ENCODE assay signal across 12 cellular contexts in genomic region chr17:28484296-28484695, GRCh38. TPM values are rescaled to one million over a fixed set of nuclear protein-coding genes. Genes with fewer than 3 reads are reported as not detected.
A peak's percentile ranks its signal among the peaks of the same experiment; 100 is the strongest.
DNase-seq lines count a peak whose midpoint lies in the region; ATAC-seq lines count a peak whose summit lies in the region.
"Had no signal": no experiment of that assay in that cellular context is flagged by ENCODE, and none has a peak within 500 bp of the region (broad histone marks: within the 10 kb centered on the region; RNA-seq: fewer than 3 reads in every experiment).

No MANE protein-coding gene starts in this region.

- no peaks in the 10 kb centered on the region for H3K9me3 Mint-ChIP-seq in activated CD4-positive, alpha-beta memory T cell treated with anti-CD3 and anti-CD28 coated beads for 36 hours
- H3K9me3 Mint-ChIP-seq in activated CD4-positive, alpha-beta memory T cell treated with anti-CD3 and anti-CD28 coated beads, Interleukin-2, amount 10 ng/mL, durations not matched to agents 7 days and 5 days = no peaks in the 10 kb centered on the region
- no peaks in the 10 kb centered on the region for H3K9me3 Mint-ChIP-seq in stimulated activated memory B cell treated with anti-CD40 and anti-IgM and Interleukin-4, amounts not matched to agents 10 μg/mL and 1 μg/mL and 100 μg/mL, for 72 hours

- H3K4me1 Mint-ChIP-seq in activated CD4-positive, alpha-beta memory T cell treated with anti-CD3 and anti-CD28 coated beads for 36 hours (ENCODE audit: low read depth) = peaks cover 8% of the 10 kb centered on the region
- peaks cover 14% of the 10 kb centered on the region for H3K4me1 Mint-ChIP-seq in activated CD4-positive, alpha-beta memory T cell treated with anti-CD3 and anti-CD28 coated beads, Interleukin-2, amount 10 ng/mL, durations not matched to agents 7 days and 5 days
- H3K4me1 Mint-ChIP-seq in stimulated activated memory B cell treated with anti-CD40 and anti-IgM and Interleukin-4, amounts not matched to agents 10 μg/mL and 1 μg/mL and 100 μg/mL, for 72 hours = peaks cover 10% of the 10 kb centered on the region

- peak; percentile 90 for ATAC-seq in GM21723 (IDR thresholded peaks at IDR 0.05; ENCODE audit: unreplicated experiment)
- ATAC-seq in HG03442 (IDR thresholded peaks at IDR 0.05; ENCODE audit: unreplicated experiment) = peak; percentile 74
- peak; percentile 71 for ATAC-seq in stimulated activated memory B cell treated with anti-CD40 and anti-IgM and Interleukin-4, amounts not matched to agents 10 μg/mL and 1 μg/mL and 100 μg/mL, for 72 hours
- ATAC-seq in GM19324 (IDR thresholded peaks at IDR 0.05; ENCODE audit: low FRiP score, unreplicated experiment) = no peak
- ATAC-seq: heart right ventricle had no signal

- CTCF ChIA-PET in activated CD4-positive, alpha-beta memory T cell treated with anti-CD3 and anti-CD28 coated beads for 36 hours (lab: Charles Lee) = interaction anchor here (1.3 to 2.2 kb wide), 3 partner anchors 10 to 56 kb away, joined by 3 to 10 read pairs (median 5); no protein-coding TSS in a partner anchor
- CTCF ChIA-PET in activated CD4-positive, alpha-beta memory T cell treated with anti-CD3 and anti-CD28 coated beads, Interleukin-2, amount 10 ng/mL, durations not matched to agents 7 days and 5 days (lab: Charles Lee) = interaction anchor here (0.6 to 3.1 kb wide), 3 partner anchors 10 to 82 kb away, joined by 3 to 11 read pairs (median 4); no protein-coding TSS in a partner anchor

- POLR2A ChIA-PET in activated CD4-positive, alpha-beta memory T cell treated with anti-CD3 and anti-CD28 coated beads for 36 hours (lab: Charles Lee) = no interaction called here
- POLR2A ChIA-PET in activated CD4-positive, alpha-beta memory T cell treated with anti-CD3 and anti-CD28 coated beads, Interleukin-2, amount 10 ng/mL, durations not matched to agents 7 days and 5 days (lab: Charles Lee) = no interaction called here

- peak; percentile 20 for DNase-seq in activated CD4-positive, alpha-beta memory T cell treated with anti-CD3 and anti-CD28 coated beads for 36 hours
- DNase-seq in activated CD4-positive, alpha-beta memory T cell treated with anti-CD3 and anti-CD28 coated beads, Interleukin-2, amount 10 ng/mL, durations not matched to agents 7 days and 5 days = no peak
- no peak for DNase-seq in NAMALWA (ENCODE audit: low spot score)
- DNase-seq in stimulated activated CD8-positive, alpha-beta memory T cell treated with anti-CD3 and anti-CD28 coated beads, Interleukin-4, amount 100 ng/mL, for 48 hours = no peak
- DNase-seq: heart right ventricle had no signal

- no peak overlapping the region for H3K4me3 Mint-ChIP-seq in activated CD4-positive, alpha-beta memory T cell treated with anti-CD3 and anti-CD28 coated beads for 36 hours
- no peak overlapping the region for H3K4me3 Mint-ChIP-seq in activated CD4-positive, alpha-beta memory T cell treated with anti-CD3 and anti-CD28 coated beads, Interleukin-2, amount 10 ng/mL, durations not matched to agents 7 days and 5 days
- H3K4me3 Mint-ChIP-seq in stimulated activated memory B cell treated with anti-CD40 and anti-IgM and Interleukin-4, amounts not matched to agents 10 μg/mL and 1 μg/mL and 100 μg/mL, for 72 hours = no peak overlapping the region

- intact Hi-C loops in activated CD4-positive, alpha-beta memory T cell treated with anti-CD3 and anti-CD28 coated beads for 36 hours (cut with micrococcal nuclease) = no loop called here

- H3K36me3 Mint-ChIP-seq in activated CD4-positive, alpha-beta memory T cell treated with anti-CD3 and anti-CD28 coated beads for 36 hours = no peaks in the 10 kb centered on the region
- H3K36me3 Mint-ChIP-seq in activated CD4-positive, alpha-beta memory T cell treated with anti-CD3 and anti-CD28 coated beads, Interleukin-2, amount 10 ng/mL, durations not matched to agents 7 days and 5 days (ENCODE audit: low read depth) = no peaks in the 10 kb centered on the region
- H3K36me3 Mint-ChIP-seq in stimulated activated memory B cell treated with anti-CD40 and anti-IgM and Interleukin-4, amounts not matched to agents 10 μg/mL and 1 μg/mL and 100 μg/mL, for 72 hours = no peaks in the 10 kb centered on the region

- H3K27me3 Mint-ChIP-seq in activated CD4-positive, alpha-beta memory T cell treated with anti-CD3 and anti-CD28 coated beads for 36 hours = no peaks in the 10 kb centered on the region
- no peaks in the 10 kb centered on the region for H3K27me3 Mint-ChIP-seq in activated CD4-positive, alpha-beta memory T cell treated with anti-CD3 and anti-CD28 coated beads, Interleukin-2, amount 10 ng/mL, durations not matched to agents 7 days and 5 days
- peaks cover 16% of the 10 kb centered on the region for H3K27me3 Mint-ChIP-seq in stimulated activated memory B cell treated with anti-CD40 and anti-IgM and Interleukin-4, amounts not matched to agents 10 μg/mL and 1 μg/mL and 100 μg/mL, for 72 hours

- H3K27ac Mint-ChIP-seq in activated CD4-positive, alpha-beta memory T cell treated with anti-CD3 and anti-CD28 coated beads for 36 hours = no peak overlapping the region
- H3K27ac Mint-ChIP-seq in activated CD4-positive, alpha-beta memory T cell treated with anti-CD3 and anti-CD28 coated beads, Interleukin-2, amount 10 ng/mL, durations not matched to agents 7 days and 5 days = no peak overlapping the region
- no peak overlapping the region for H3K27ac Mint-ChIP-seq in stimulated activated memory B cell treated with anti-CD40 and anti-IgM and Interleukin-4, amounts not matched to agents 10 μg/mL and 1 μg/mL and 100 μg/mL, for 72 hours

RNA-seq across cellular contexts. Expression of gene SLC13A2, which starts 10.9 kb away (rescaled TPM):
- total RNA-seq in activated CD4-positive, alpha-beta memory T cell treated with anti-CD3 and anti-CD28 coated beads for 36 hours = not detected
- total RNA-seq in activated CD4-positive, alpha-beta memory T cell treated with anti-CD3 and anti-CD28 coated beads, Interleukin-2, amount 10 ng/mL, durations not matched to agents 7 days and 5 days = not detected
- total RNA-seq: A673, dermis microvascular lymphatic vessel endothelial cell, heart right ventricle, mononuclear cell had no signal

RNA-seq across cellular contexts. Expression of gene FOXN1, which starts 21.9 kb away (rescaled TPM):
- not detected for total RNA-seq in activated CD4-positive, alpha-beta memory T cell treated with anti-CD3 and anti-CD28 coated beads for 36 hours
- total RNA-seq in activated CD4-positive, alpha-beta memory T cell treated with anti-CD3 and anti-CD28 coated beads, Interleukin-2, amount 10 ng/mL, durations not matched to agents 7 days and 5 days = not detected
- total RNA-seq: A673, dermis microvascular lymphatic vessel endothelial cell, heart right ventricle, mononuclear cell had no signal
